Comparison of ENCODE assay signal across 9 cellular contexts in genomic region chr1:33295450-33296081, GRCh38. TPM values are rescaled to one million over a fixed set of nuclear protein-coding genes. Genes with fewer than 3 reads are reported as not detected.
DNase-seq lines count a peak whose midpoint lies in the region; ATAC-seq, FAIRE-seq and TF ChIP-seq lines count a peak whose summit lies in the region.
"Had no signal": no experiment of that assay in that cellular context is flagged by ENCODE, and none has a peak within 500 bp of the region (broad histone marks: within the 10 kb centered on the region; RNA-seq: fewer than 3 reads in every experiment).

No MANE protein-coding gene starts in this region.

- H3K4me1 Mint-ChIP-seq in activated CD8-positive, alpha-beta memory T cell treated with anti-CD3 and anti-CD28 coated beads, Interleukin-2, amount 10 ng/mL, durations not matched to agents 7 days and 5 days, result peaks cover 20% of the 10 kb centered on the region

- no peaks in the 10 kb centered on the region for H3K79me2 ChIP-seq in endothelial cell of umbilical vein (ENCODE audit: control insufficient read depth, insufficient read depth, low read length)

- H3K4me3 ChIP-seq in HL-60 (replicated peaks; ENCODE audit: insufficient read depth, low read length) (no peak overlapping the region), endothelial cell of umbilical vein (replicated peaks in 1 of 3; ENCODE audit: insufficient read depth in 1 of 3, low read depth in 1 of 3, low read length in 3 of 3) (no peak overlapping the region), mucosa of descending colon (no peak overlapping the region)
- H3K4me3 ChIP-seq: BLaER1 treated with 17β-estradiol and CSF1 and Interleukin-3, amounts not matched to agents 10 nM and 100 nM had no signal

- ATAC-seq in activated CD8-positive, alpha-beta memory T cell treated with anti-CD3 and anti-CD28 coated beads, Interleukin-2, amount 10 ng/mL, durations not matched to agents 7 days and 5 days, result peak; percentile 92
- ATAC-seq in mucosa of descending colon, result peak; percentile 97

- intact Hi-C loops in endothelial cell of umbilical vein (cut with micrococcal nuclease), result loop anchor here (1.0 to 5.0 kb wide), 6 partner anchors 38 to 317 kb away; partner anchors contain the start of gene ZNF362
- intact Hi-C loops in mucosa of descending colon (cut with DNase I, micrococcal nuclease), result loop anchor here (5.0 kb wide), 2 partner anchors 72 to 177 kb away; partner anchors contain the start of gene ZSCAN20 (in 1 of the 2)

- no peak overlapping the region for H3K27ac Mint-ChIP-seq in activated CD8-positive, alpha-beta memory T cell treated with anti-CD3 and anti-CD28 coated beads, Interleukin-2, amount 10 ng/mL, durations not matched to agents 7 days and 5 days

- H2AFZ ChIP-seq in endothelial cell of umbilical vein (ENCODE audit: low read depth, low read length), result no peak overlapping the region

- no peak overlapping the region for H3K27ac ChIP-seq in HL-60 (replicated peaks)
- no peak overlapping the region for H3K27ac ChIP-seq in endothelial cell of umbilical vein (ENCODE audit: insufficient read depth, low read depth, low read length)
- H3K27ac ChIP-seq: BLaER1 treated with 17β-estradiol and CSF1 and Interleukin-3, amounts not matched to agents 10 nM and 100 nM had no signal

- dilution Hi-C loops in endothelial cell of umbilical vein (cut with MboI; ENCODE audit: extremely low pct_ligation_motif_present, low sequenced_read_pairs), result no loop called here

- no peak overlapping the region for H3K4me3 Mint-ChIP-seq in activated CD8-positive, alpha-beta memory T cell treated with anti-CD3 and anti-CD28 coated beads, Interleukin-2, amount 10 ng/mL, durations not matched to agents 7 days and 5 days

- H3K9me3 ChIP-seq in endothelial cell of umbilical vein (replicated peaks; ENCODE audit: control insufficient read depth, insufficient read depth, low read length), result no peaks in the 10 kb centered on the region
- H3K9me3 ChIP-seq in mucosa of descending colon, result no peaks in the 10 kb centered on the region
- H3K9me3 ChIP-seq: BLaER1 treated with 17β-estradiol and CSF1 and Interleukin-3, amounts not matched to agents 10 nM and 100 nM had no signal

- no peaks in the 10 kb centered on the region for H3K4me1 ChIP-seq in endothelial cell of umbilical vein (ENCODE audit: control insufficient read depth, extremely low read depth, insufficient read depth, low read length)
- no peaks in the 10 kb centered on the region for H3K4me1 ChIP-seq in mucosa of descending colon (ENCODE audit: low read depth)

- H3K27me3 ChIP-seq in HL-60 (ENCODE audit: insufficient read depth, poor library complexity, severe bottlenecking) (no peaks in the 10 kb centered on the region), endothelial cell of umbilical vein (ENCODE audit: control insufficient read depth in 2 of 2, insufficient read depth in 2 of 2, low read length in 2 of 2) (no peaks in the 10 kb centered on the region)
- H3K27me3 ChIP-seq: BLaER1 treated with 17β-estradiol and CSF1 and Interleukin-3, amounts not matched to agents 10 nM and 100 nM had no signal

- no peaks in the 10 kb centered on the region for H4K20me1 ChIP-seq in endothelial cell of umbilical vein (replicated peaks; ENCODE audit: control insufficient read depth, extremely low read depth, insufficient read depth, low read length)

- no peak for TF ChIP-seq POLR2A in endothelial cell of umbilical vein (IDR thresholded peaks at IDR 0.05; ENCODE audit: low read depth, low read length)

- BruUV-seq in endothelial cell of umbilical vein (replicated peaks; lab: Mats Ljungman, UMichigan), result no TSS peak

- H3K36me3 ChIP-seq in endothelial cell of umbilical vein (ENCODE audit: control insufficient read depth in 2 of 2, extremely low read depth in 1 of 2, insufficient read depth in 2 of 2, low read length in 2 of 2) (peaks cover 3 to 20% of the 10 kb centered on the region in 2 experiments), mucosa of descending colon (ENCODE audit: low read depth) (no peaks in the 10 kb centered on the region)

- no peak overlapping the region for H3K9ac ChIP-seq in endothelial cell of umbilical vein (replicated peaks; ENCODE audit: extremely low read depth, insufficient read depth, low read length)
- H3K9ac ChIP-seq: BLaER1 treated with 17β-estradiol and CSF1 and Interleukin-3, amounts not matched to agents 10 nM and 100 nM had no signal

- DNase-seq in NCI-H524 (lab: John Stamatoyannopoulos, UW) (peak; percentile 55 to 83), NCI-H524 treated with DMSO at 0.1 percent for 48 hours (lab: John Stamatoyannopoulos, UW) (no peak), HL-60 (ENCODE audit: low read depth in 1 of 2, low spot score in 1 of 2) (peak; percentile 45 to 84), endothelial cell of umbilical vein (ENCODE audit: low read depth, low spot score) (peak; percentile 39), mucosa of descending colon (peak; percentile 86 to 95 (median 93))
- peak; percentile 62 for DNase-seq in NK-92 treated with Interleukin-12 subunit alpha and Interleukin-12 subunit beta, amount 100 ng/mL, for 24 hours (lab: John Stamatoyannopoulos, UW)
- peak; percentile 92 for DNase-seq in activated CD8-positive, alpha-beta memory T cell treated with anti-CD3 and anti-CD28 coated beads, Interleukin-2, amount 10 ng/mL, durations not matched to agents 7 days and 5 days
- DNase-seq in stimulated activated CD8-positive, alpha-beta memory T cell treated with anti-CD3 and anti-CD28 coated beads, Interleukin-4, amount 100 ng/mL, for 48 hours, result peak; percentile 96

- no peaks in the 10 kb centered on the region for H3K27me3 Mint-ChIP-seq in activated CD8-positive, alpha-beta memory T cell treated with anti-CD3 and anti-CD28 coated beads, Interleukin-2, amount 10 ng/mL, durations not matched to agents 7 days and 5 days

- no peak overlapping the region for H3K4me2 ChIP-seq in endothelial cell of umbilical vein (ENCODE audit: insufficient read depth, low read length)
- H3K4me2 ChIP-seq: BLaER1 treated with 17β-estradiol and CSF1 and Interleukin-3, amounts not matched to agents 10 nM and 100 nM had no signal

- peaks cover 6% of the 10 kb centered on the region for H3K36me3 Mint-ChIP-seq in activated CD8-positive, alpha-beta memory T cell treated with anti-CD3 and anti-CD28 coated beads, Interleukin-2, amount 10 ng/mL, durations not matched to agents 7 days and 5 days

- FAIRE-seq in endothelial cell of umbilical vein (lab: Jason Lieb, UNC), result no peak

- TF ChIP-seq CTCF in HL-60 (IDR thresholded peaks at IDR 0.05; ENCODE audit: insufficient read depth, low read length) (peak; percentile 98), endothelial cell of umbilical vein (IDR thresholded peaks at IDR 0.05; ENCODE audit: extremely low read depth in 1 of 2, insufficient read depth in 1 of 2, low read depth in 1 of 2, low read length in 2 of 2) (peak; percentile 84 to 86), mucosa of descending colon (IDR thresholded peaks at IDR 0.05) (peak; percentile 96)

- POLR2A ChIA-PET in endothelial cell of umbilical vein (lab: Charles Lee), result interaction anchor here (1.0 to 1.6 kb wide), 2 partner anchors 52 to 160 kb away, joined by 3 to 8 read pairs; no protein-coding TSS in a partner anchor

- H3K9me1 ChIP-seq in endothelial cell of umbilical vein (replicated peaks; ENCODE audit: control insufficient read depth, extremely low read depth, insufficient read depth, low read length), result no peaks in the 10 kb centered on the region

- CTCF ChIA-PET in activated CD8-positive, alpha-beta memory T cell treated with anti-CD3 and anti-CD28 coated beads, Interleukin-2, amount 10 ng/mL, durations not matched to agents 7 days and 5 days (lab: Charles Lee), result interaction anchor here (0.7 to 7.5 kb wide), 47 partner anchors 9 to 775 kb away, joined by 3 to 107 read pairs (median 5); partner anchors contain the start of genes TRIM62 and ZSCAN20
- CTCF ChIA-PET in endothelial cell of umbilical vein (lab: Charles Lee), result interaction anchor here (0.6 to 5.8 kb wide), 59 partner anchors 8 to 1449 kb away, joined by 3 to 97 read pairs (median 5); partner anchors contain the start of genes A3GALT2, TRIM62 and ZSCAN20

- no peaks in the 10 kb centered on the region for H3K9me3 Mint-ChIP-seq in activated CD8-positive, alpha-beta memory T cell treated with anti-CD3 and anti-CD28 coated beads, Interleukin-2, amount 10 ng/mL, durations not matched to agents 7 days and 5 days (ENCODE audit: low read depth)

TF ChIP-seq in endothelial cell of umbilical vein, 7 proteins besides CTCF, POLR2A, EP300 and RAD21 (continues in another document):
- TF ChIP-seq MAX (IDR thresholded peaks at IDR 0.05; ENCODE audit: insufficient read depth, insufficient read length), result no peak
- TF ChIP-seq MYC (IDR thresholded peaks at IDR 0.05; ENCODE audit: low read depth, low read length), result no peak
- no peak for TF ChIP-seq JUN (IDR thresholded peaks at IDR 0.05; ENCODE audit: borderline replicate concordance, insufficient read depth, insufficient read length, low read depth)

RNA-seq across cellular contexts. Expression of gene A3GALT2, which starts 25.3 kb away (rescaled TPM):
- not detected for total RNA-seq in activated CD8-positive, alpha-beta memory T cell treated with anti-CD3 and anti-CD28 coated beads, Interleukin-2, amount 10 ng/mL, durations not matched to agents 7 days and 5 days
- total RNA-seq in endothelial cell of umbilical vein (not detected in 2 replicates), mucosa of descending colon (not detected)
- 0.11 TPM in 1 of 2 replicates, not detected in the other for polyA plus RNA-seq in endothelial cell of umbilical vein
- polyA plus RNA-seq in endothelial cell of umbilical vein (2011; cell fraction: cytosol; rRNA removed), result not detected in 2 replicates
- not detected in 2 replicates for polyA plus RNA-seq in endothelial cell of umbilical vein (2011; cell fraction: nucleus; rRNA removed)
- polyA plus RNA-seq in endothelial cell of umbilical vein (2012), result not detected in 2 replicates
- polyA minus RNA-seq in endothelial cell of umbilical vein, result not detected in 2 replicates
- not detected for polyA minus RNA-seq in endothelial cell of umbilical vein (2011; cell fraction: cytosol; rRNA and poly(A)+ RNA removed)
- 0.43 TPM in 1 of 2 replicates, not detected in the other for polyA minus RNA-seq in endothelial cell of umbilical vein (2011; cell fraction: nucleus; rRNA and poly(A)+ RNA removed)

RNA-seq across cellular contexts. Expression of gene ZNF362, which starts 39.3 kb away (rescaled TPM):
- total RNA-seq in activated CD8-positive, alpha-beta memory T cell treated with anti-CD3 and anti-CD28 coated beads, Interleukin-2, amount 10 ng/mL, durations not matched to agents 7 days and 5 days, result 10 to 100 TPM; 13.7 to 16.5 TPM
- total RNA-seq in endothelial cell of umbilical vein, result 35.3 and 36.9 TPM in 2 replicates
- 28.4 and 48.0 TPM in 2 replicates for polyA plus RNA-seq in endothelial cell of umbilical vein
- 13.6 and 17.0 TPM in 2 replicates for polyA plus RNA-seq in endothelial cell of umbilical vein (2011; cell fraction: cytosol; rRNA removed)
- polyA plus RNA-seq in endothelial cell of umbilical vein (2011; cell fraction: nucleus; rRNA removed), result 12.8 and 18.7 TPM in 2 replicates
- 13.8 and 15.2 TPM in 2 replicates for polyA plus RNA-seq in endothelial cell of umbilical vein (2012)
- 17.2 and 19.7 TPM in 2 replicates for polyA minus RNA-seq in endothelial cell of umbilical vein
- 6.8 TPM for polyA minus RNA-seq in endothelial cell of umbilical vein (2011; cell fraction: cytosol; rRNA and poly(A)+ RNA removed)
- polyA minus RNA-seq in endothelial cell of umbilical vein (2011; cell fraction: nucleus; rRNA and poly(A)+ RNA removed), result 18.1 and 18.5 TPM in 2 replicates
- 10 to 100 TPM; 12.1 to 33.3 (median 13.7) TPM for total RNA-seq in mucosa of descending colon
